Comparison of ENCODE assay signal across 7 cellular contexts in the genomic region with DNA sequence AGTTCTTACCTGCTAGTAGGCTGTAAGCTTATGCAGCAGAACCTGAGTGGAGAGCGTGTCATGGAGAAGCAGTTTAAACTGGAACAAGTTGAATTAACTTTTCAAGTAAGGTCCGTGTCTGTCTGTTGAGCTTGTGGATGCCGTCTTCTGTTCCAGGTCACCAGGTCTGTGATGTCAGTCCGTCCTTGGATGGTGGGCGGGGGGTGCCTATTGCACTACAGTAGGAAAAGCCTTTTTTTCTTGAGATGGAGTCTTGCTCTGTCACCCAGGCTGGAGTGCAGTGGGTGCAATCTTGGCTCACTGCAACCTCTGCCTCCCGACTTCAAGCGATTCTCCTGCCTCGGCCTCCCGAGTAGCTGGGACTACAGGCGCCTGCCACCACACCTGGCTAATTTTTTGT. TPM values are rescaled to one million over a fixed set of nuclear protein-coding genes. Genes with fewer than 3 reads are reported as not detected.
DNase-seq lines count a peak whose midpoint lies in the region; ATAC-seq and TF ChIP-seq lines count a peak whose summit lies in the region.
"Not testable (repeated sequence)": the region's sequence is repeated elsewhere in the genome, so short reads cannot be mapped to it uniquely, and the experiment has no call there.

No MANE protein-coding gene starts in this region.

- intact Hi-C loops in activated CD4-positive, alpha-beta T cell treated with anti-CD3 and anti-CD28 coated beads for 36 hours (cut with DNase I, micrococcal nuclease) = not testable (repeated sequence)

- not testable (repeated sequence) for H3F3A ChIP-seq in Loucy (ENCODE audit: low read depth)

- H3K36me3 Mint-ChIP-seq in activated CD4-positive, alpha-beta T cell treated with anti-CD3 and anti-CD28 coated beads for 36 hours (ENCODE audit: low read depth) = peaks cover 66% of the 10 kb centered on the region
- peaks cover 16 to 34% of the 10 kb centered on the region in 2 donors for H3K36me3 Mint-ChIP-seq in activated T-cell treated with anti-CD3 and anti-CD28 coated beads, Interleukin-2, amount 50 U/mL, for 72 hours (ENCODE audit: insufficient read depth in 2 of 2)
- peaks cover 51% of the 10 kb centered on the region for H3K36me3 Mint-ChIP-seq in activated naive CD4-positive, alpha-beta T cell treated with anti-CD3 and anti-CD28 coated beads, Interleukin-2, amount 10 ng/mL, durations not matched to agents 7 days and 5 days
- peaks cover 54% of the 10 kb centered on the region for H3K36me3 Mint-ChIP-seq in endothelial cell (ENCODE audit: low read depth, unreplicated experiment)
- peaks cover 88% of the 10 kb centered on the region for H3K36me3 Mint-ChIP-seq in stimulated activated effector memory CD8-positive, alpha-beta T cell treated with anti-CD3 and anti-CD28 coated beads, Interleukin-12 subunit alpha, Interleukin-12 subunit beta, amount 100 ng/mL, for 72 hours

- H3K9me2 ChIP-seq in Loucy (replicated peaks; ENCODE audit: low read depth, low read length) = not testable (repeated sequence)

- not testable (repeated sequence) for ATAC-seq in activated CD4-positive, alpha-beta T cell treated with anti-CD3 and anti-CD28 coated beads for 36 hours; activated T-cell treated with anti-CD3 and anti-CD28 coated beads, Interleukin-2, amount 50 U/mL, for 72 hours (replicated peaks in 1 of 2); stimulated activated effector memory CD8-positive, alpha-beta T cell treated with anti-CD3 and anti-CD28 coated beads, Interleukin-12 subunit alpha, Interleukin-12 subunit beta, amount 100 ng/mL, for 72 hours

- DNase-seq in activated CD4-positive, alpha-beta T cell treated with anti-CD3 and anti-CD28 coated beads for 36 hours; activated T-cell treated with anti-CD3 and anti-CD28 coated beads, Interleukin-2, amount 50 U/mL, for 72 hours; activated naive CD4-positive, alpha-beta T cell treated with anti-CD3 and anti-CD28 coated beads, Interleukin-2, amount 10 ng/mL, durations not matched to agents 7 days and 5 days; adipocyte (ENCODE audit: low read depth); endothelial cell (ENCODE audit: low spot score); stimulated activated effector memory CD8-positive, alpha-beta T cell treated with anti-CD3 and anti-CD28 coated beads, Interleukin-12 subunit alpha, Interleukin-12 subunit beta, amount 100 ng/mL, for 72 hours (ENCODE audit: low spot score in 2 of 2): not testable (repeated sequence)

- CTCF ChIA-PET in activated CD4-positive, alpha-beta T cell treated with anti-CD3 and anti-CD28 coated beads for 36 hours (lab: Charles Lee) = interaction anchor here (0.7 to 1.2 kb wide), 3 partner anchors 9 to 16 kb away, joined by 3 to 5 read pairs (median 3); partner anchors contain the start of gene ATF4
- CTCF ChIA-PET in activated naive CD4-positive, alpha-beta T cell treated with anti-CD3 and anti-CD28 coated beads, Interleukin-2, amount 10 ng/mL, durations not matched to agents 7 days and 5 days (lab: Charles Lee) = interaction anchor here (0.6 to 1.6 kb wide), 4 partner anchors 11 to 594 kb away, joined by 3 to 4 read pairs (median 4); no protein-coding TSS in a partner anchor

- H3K27ac Mint-ChIP-seq in activated CD4-positive, alpha-beta T cell treated with anti-CD3 and anti-CD28 coated beads for 36 hours = peak overlapping the region; percentile 6
- H3K27ac Mint-ChIP-seq in activated T-cell treated with anti-CD3 and anti-CD28 coated beads, Interleukin-2, amount 50 U/mL, for 72 hours = peak overlapping the region; percentile 60
- peak overlapping the region; percentile 6 for H3K27ac Mint-ChIP-seq in activated naive CD4-positive, alpha-beta T cell treated with anti-CD3 and anti-CD28 coated beads, Interleukin-2, amount 10 ng/mL, durations not matched to agents 7 days and 5 days
- H3K27ac Mint-ChIP-seq in endothelial cell (ENCODE audit: unreplicated experiment) = peak overlapping the region; percentile 48
- peak overlapping the region; percentile 41 for H3K27ac Mint-ChIP-seq in stimulated activated effector memory CD8-positive, alpha-beta T cell treated with anti-CD3 and anti-CD28 coated beads, Interleukin-12 subunit alpha, Interleukin-12 subunit beta, amount 100 ng/mL, for 72 hours

- peaks cover 86% of the 10 kb centered on the region for H3K79me2 ChIP-seq in Loucy (ENCODE audit: insufficient read depth, low read length)

- H3K36me3 ChIP-seq in Loucy (ENCODE audit: insufficient read depth, low read length) (peaks cover 62% of the 10 kb centered on the region; the same call in 1 of the 2 replicates), adipocyte (ENCODE audit: control insufficient read depth, insufficient read depth, low read length, severe bottlenecking) (peaks cover 79% of the 10 kb centered on the region)

- H3K4me3 Mint-ChIP-seq in activated CD4-positive, alpha-beta T cell treated with anti-CD3 and anti-CD28 coated beads for 36 hours; activated T-cell treated with anti-CD3 and anti-CD28 coated beads, Interleukin-2, amount 50 U/mL, for 72 hours; activated naive CD4-positive, alpha-beta T cell treated with anti-CD3 and anti-CD28 coated beads, Interleukin-2, amount 10 ng/mL, durations not matched to agents 7 days and 5 days; stimulated activated effector memory CD8-positive, alpha-beta T cell treated with anti-CD3 and anti-CD28 coated beads, Interleukin-12 subunit alpha, Interleukin-12 subunit beta, amount 100 ng/mL, for 72 hours: not testable (repeated sequence)
- peak overlapping the region; percentile 45 for H3K4me3 Mint-ChIP-seq in endothelial cell (ENCODE audit: unreplicated experiment)

- H3K27me3 ChIP-seq in Loucy (ENCODE audit: insufficient read depth, low read length, poor library complexity, severe bottlenecking); adipocyte (replicated peaks; ENCODE audit: control insufficient read depth, insufficient read depth, low read length): not testable (repeated sequence)

- H3K4me3 ChIP-seq in Loucy (ENCODE audit: low read length, poor library complexity, severe bottlenecking); adipocyte (ENCODE audit: low read length): not testable (repeated sequence)

- H3K4me1 Mint-ChIP-seq in activated CD4-positive, alpha-beta T cell treated with anti-CD3 and anti-CD28 coated beads for 36 hours = peaks cover 37% of the 10 kb centered on the region
- H3K4me1 Mint-ChIP-seq in activated T-cell treated with anti-CD3 and anti-CD28 coated beads, Interleukin-2, amount 50 U/mL, for 72 hours (ENCODE audit: low read depth) = peaks cover 36% of the 10 kb centered on the region
- peaks cover 37% of the 10 kb centered on the region for H3K4me1 Mint-ChIP-seq in activated naive CD4-positive, alpha-beta T cell treated with anti-CD3 and anti-CD28 coated beads, Interleukin-2, amount 10 ng/mL, durations not matched to agents 7 days and 5 days
- not testable (repeated sequence) for H3K4me1 Mint-ChIP-seq in endothelial cell (ENCODE audit: unreplicated experiment)
- peaks cover 60% of the 10 kb centered on the region for H3K4me1 Mint-ChIP-seq in stimulated activated effector memory CD8-positive, alpha-beta T cell treated with anti-CD3 and anti-CD28 coated beads, Interleukin-12 subunit alpha, Interleukin-12 subunit beta, amount 100 ng/mL, for 72 hours

- POLR2A ChIA-PET in activated CD4-positive, alpha-beta T cell treated with anti-CD3 and anti-CD28 coated beads for 36 hours (lab: Charles Lee) = not testable (repeated sequence)

- not testable (repeated sequence) for H3K9ac ChIP-seq in Loucy (ENCODE audit: low read depth, low read length, poor library complexity, severe bottlenecking)
- H3K9ac ChIP-seq in adipocyte (ENCODE audit: low read length) = peak overlapping the region; percentile 65

- peak overlapping the region; percentile 35 for H3K4me2 ChIP-seq in Loucy (ENCODE audit: low read depth, low read length, poor library complexity, severe bottlenecking)

- not testable (repeated sequence) for TF ChIP-seq CTCF in Loucy (conservative IDR thresholded peaks at IDR 0.05; ENCODE audit: low read length); endothelial cell (IDR thresholded peaks at IDR 0.05; ENCODE audit: unreplicated experiment)

- not testable (repeated sequence) for H3K9me3 ChIP-seq in Loucy (ENCODE audit: insufficient read depth, low read depth, low read length); adipocyte (ENCODE audit: control insufficient read depth, low read length)

- H3K9me3 Mint-ChIP-seq in activated CD4-positive, alpha-beta T cell treated with anti-CD3 and anti-CD28 coated beads for 36 hours (ENCODE audit: low read depth); activated T-cell treated with anti-CD3 and anti-CD28 coated beads, Interleukin-2, amount 50 U/mL, for 72 hours; activated naive CD4-positive, alpha-beta T cell treated with anti-CD3 and anti-CD28 coated beads, Interleukin-2, amount 10 ng/mL, durations not matched to agents 7 days and 5 days; endothelial cell (ENCODE audit: unreplicated experiment); stimulated activated effector memory CD8-positive, alpha-beta T cell treated with anti-CD3 and anti-CD28 coated beads, Interleukin-12 subunit alpha, Interleukin-12 subunit beta, amount 100 ng/mL, for 72 hours: not testable (repeated sequence)

- H3K27me3 Mint-ChIP-seq in activated CD4-positive, alpha-beta T cell treated with anti-CD3 and anti-CD28 coated beads for 36 hours; activated T-cell treated with anti-CD3 and anti-CD28 coated beads, Interleukin-2, amount 50 U/mL, for 72 hours (ENCODE audit: low read depth); activated naive CD4-positive, alpha-beta T cell treated with anti-CD3 and anti-CD28 coated beads, Interleukin-2, amount 10 ng/mL, durations not matched to agents 7 days and 5 days; endothelial cell (ENCODE audit: unreplicated experiment): not testable (repeated sequence)

- not testable (repeated sequence) for H2AFZ ChIP-seq in Loucy (ENCODE audit: low read length)

- H3K4me1 ChIP-seq in Loucy (ENCODE audit: insufficient read depth, low read length, poor library complexity, severe bottlenecking) (peaks cover 30% of the 10 kb centered on the region), adipocyte (ENCODE audit: control insufficient read depth, insufficient read depth, low read length) (peaks cover 37% of the 10 kb centered on the region)

- H4K20me1 ChIP-seq in Loucy (ENCODE audit: insufficient read depth, low read length, poor library complexity, severe bottlenecking) = peaks cover 30% of the 10 kb centered on the region

RNA-seq across cellular contexts. Expression of gene MIEF1, which starts 4.9 kb away (rescaled TPM):
- 10 to 100 TPM; 43.2 to 44.9 TPM for total RNA-seq in activated CD4-positive, alpha-beta T cell treated with anti-CD3 and anti-CD28 coated beads for 36 hours
- total RNA-seq in activated T-cell treated with anti-CD3 and anti-CD28 coated beads, Interleukin-2, amount 50 U/mL, for 72 hours = 10 to 100 TPM; 49.5 to 58.3 TPM
- total RNA-seq in endothelial cell (ENCODE audit: unreplicated experiment) = 29.2 TPM

RNA-seq across cellular contexts. Expression of gene ATF4, which starts 13.3 kb away (rescaled TPM):
- 100 to 1,000 TPM; 580 to 680 TPM for total RNA-seq in activated CD4-positive, alpha-beta T cell treated with anti-CD3 and anti-CD28 coated beads for 36 hours
- total RNA-seq in activated T-cell treated with anti-CD3 and anti-CD28 coated beads, Interleukin-2, amount 50 U/mL, for 72 hours = 100 to 1,000 TPM; 779 to 836 TPM
- 312 TPM for total RNA-seq in endothelial cell (ENCODE audit: unreplicated experiment)

RNA-seq across cellular contexts. Expression of gene RPS19BP1, which starts 25.5 kb away (rescaled TPM):
- total RNA-seq in activated CD4-positive, alpha-beta T cell treated with anti-CD3 and anti-CD28 coated beads for 36 hours = 10 to 100 TPM; 42.8 to 68.8 TPM
- 10 to 100 TPM; 78.3 to 82.0 TPM for total RNA-seq in activated T-cell treated with anti-CD3 and anti-CD28 coated beads, Interleukin-2, amount 50 U/mL, for 72 hours
- 57.7 TPM for total RNA-seq in endothelial cell (ENCODE audit: unreplicated experiment)

RNA-seq across cellular contexts. Expression of gene MGAT3, which starts 50.2 kb away (rescaled TPM):
- under 1 TPM; 0.18 to 0.23 TPM for total RNA-seq in activated CD4-positive, alpha-beta T cell treated with anti-CD3 and anti-CD28 coated beads for 36 hours
- 1 to 10 TPM; 1.2 to 2.6 TPM for total RNA-seq in activated T-cell treated with anti-CD3 and anti-CD28 coated beads, Interleukin-2, amount 50 U/mL, for 72 hours
- total RNA-seq in endothelial cell (ENCODE audit: unreplicated experiment) = 0.87 TPM

Comparison
In these comparisons a context has a peak if more than half of its experiments do, and no peak if none do; other contexts are left out.
1. H3K27ac Mint-ChIP-seq: peak in every context shown above with its lines; median percentile 60 in activated T-cell treated with anti-CD3 and anti-CD28 coated beads, Interleukin-2, amount 50 U/mL, for 72 hours; 48 in endothelial cell; 41 in stimulated activated effector memory CD8-positive, alpha-beta T cell treated with anti-CD3 and anti-CD28 coated beads, Interleukin-12 subunit alpha, Interleukin-12 subunit beta, amount 100 ng/mL, for 72 hours; 6 in activated CD4-positive, alpha-beta T cell treated with anti-CD3 and anti-CD28 coated beads for 36 hours; 6 in activated naive CD4-positive, alpha-beta T cell treated with anti-CD3 and anti-CD28 coated beads, Interleukin-2, amount 10 ng/mL, durations not matched to agents 7 days and 5 days.